36 cellular contexts compared by ENCODE assay signal in the genomic region with DNA sequence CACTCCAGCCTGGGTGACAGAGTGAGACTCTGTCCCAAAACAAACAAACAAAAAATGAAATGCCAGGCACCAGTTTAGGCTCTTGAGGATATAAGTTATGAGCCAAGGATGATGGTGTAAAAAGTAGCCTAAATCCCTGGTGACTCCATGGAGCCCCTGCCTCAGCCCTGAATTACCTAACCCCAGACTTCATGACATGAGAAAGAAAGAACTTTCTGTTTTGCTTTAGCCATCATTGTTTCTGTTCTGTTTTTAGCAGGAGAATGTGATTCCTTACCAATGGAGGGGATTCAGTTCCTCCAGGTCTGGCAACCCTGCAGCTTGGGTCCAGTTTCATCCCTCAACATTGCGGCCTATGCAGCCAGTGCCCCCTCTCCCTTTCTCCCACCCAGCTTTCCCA. TPM values are rescaled to one million over a fixed set of nuclear protein-coding genes. Genes with fewer than 3 reads are reported as not detected.
"Had no signal": no experiment of that assay in that cellular context is flagged by ENCODE, and none has a peak within 500 bp of the region (broad histone marks: within the 10 kb centered on the region; RNA-seq: fewer than 3 reads in every experiment).

No MANE protein-coding gene starts in this region.

- H3K36me3 ChIP-seq: adrenal gland, colonic mucosa had no signal

- H3K4me3 ChIP-seq: adrenal gland, body of pancreas, colonic mucosa, esophagus squamous epithelium, gastroesophageal sphincter had no signal

- H3K4me1 Mint-ChIP-seq: activated naive CD8-positive, alpha-beta T cell treated with anti-CD3 and anti-CD28 coated beads for 36 hours; activated naive CD8-positive, alpha-beta T cell treated with anti-CD3 and anti-CD28 coated beads, Interleukin-2, amount 50 U/mL, for 24 hours; T-helper 17 cell had no signal

- H3K27me3 ChIP-seq: adrenal gland, body of pancreas, colonic mucosa, gastroesophageal sphincter had no signal

- H3K4me3 Mint-ChIP-seq: activated B cell treated with CpG ODN at 0.5 μM for 24 hours; activated CD8-positive, alpha-beta T cell treated with anti-CD3 and anti-CD28 coated beads for 36 hours; activated naive CD4-positive, alpha-beta T cell treated with anti-CD3 and anti-CD28 coated beads for 36 hours; activated naive CD4-positive, alpha-beta T cell treated with anti-CD3 and anti-CD28 coated beads, Interleukin-2, amount 50 U/mL, for 24 hours; activated naive CD8-positive, alpha-beta T cell treated with anti-CD3 and anti-CD28 coated beads for 36 hours; activated naive CD8-positive, alpha-beta T cell treated with anti-CD3 and anti-CD28 coated beads, Interleukin-2, amount 50 U/mL, for 24 hours; activated T-helper 1 cell treated with anti-CD3 and anti-CD28 coated beads, Interleukin-12 subunit alpha, Interleukin-12 subunit beta, Interleukin-2, Interleukin-4 antibody, amounts not matched to agents 30 ng/mL and 10 ng/mL and 1 ng/mL, durations not matched to agents 14 hours and 24 hours and 36 hours; T-helper 17 cell; T-helper 2 cell treated with Interferon-gamma antibody and Interleukin-4, amounts not matched to agents 5 μg/mL and 100 μg/mL, for 36 hours had no signal

- H3K27ac Mint-ChIP-seq: activated B cell treated with CpG ODN at 0.5 μM for 24 hours; activated CD8-positive, alpha-beta T cell treated with anti-CD3 and anti-CD28 coated beads for 36 hours; activated naive CD4-positive, alpha-beta T cell treated with anti-CD3 and anti-CD28 coated beads for 36 hours; activated naive CD4-positive, alpha-beta T cell treated with anti-CD3 and anti-CD28 coated beads, Interleukin-2, amount 50 U/mL, for 24 hours; activated naive CD8-positive, alpha-beta T cell treated with anti-CD3 and anti-CD28 coated beads for 36 hours; activated naive CD8-positive, alpha-beta T cell treated with anti-CD3 and anti-CD28 coated beads, Interleukin-2, amount 50 U/mL, for 24 hours; activated T-helper 1 cell treated with anti-CD3 and anti-CD28 coated beads, Interleukin-12 subunit alpha, Interleukin-12 subunit beta, Interleukin-2, Interleukin-4 antibody, amounts not matched to agents 30 ng/mL and 10 ng/mL and 1 ng/mL, durations not matched to agents 14 hours and 24 hours and 36 hours; activated T-helper 2 cell treated with anti-CD3 and anti-CD28 coated beads, Interferon-gamma antibody, Interleukin-2, Interleukin-4, amounts not matched to agents 10 μg/mL and 5 μg/mL and 100 μg/mL, durations not matched to agents 14 hours and 24 hours and 36 hours; T-helper 17 cell; T-helper 2 cell treated with Interferon-gamma antibody and Interleukin-4, amounts not matched to agents 5 μg/mL and 100 μg/mL, for 36 hours had no signal

- ATAC-seq: activated CD4-positive, CD25-positive, alpha-beta regulatory T cell treated with anti-CD3 and anti-CD28 coated beads, Interleukin-2, amount 50 U/mL, for 24 hours; activated CD8-positive, alpha-beta T cell treated with anti-CD3 and anti-CD28 coated beads for 36 hours; activated naive CD8-positive, alpha-beta T cell treated with anti-CD3 and anti-CD28 coated beads, Interleukin-2, amount 50 U/mL, for 24 hours; body of pancreas; gastroesophageal sphincter; T-helper 17 cell had no signal

- H3K9me3 Mint-ChIP-seq: activated CD8-positive, alpha-beta T cell treated with anti-CD3 and anti-CD28 coated beads for 36 hours; activated naive CD4-positive, alpha-beta T cell treated with anti-CD3 and anti-CD28 coated beads for 36 hours; activated naive CD8-positive, alpha-beta T cell treated with anti-CD3 and anti-CD28 coated beads for 36 hours; activated T-helper 1 cell treated with anti-CD3 and anti-CD28 coated beads, Interleukin-12 subunit alpha, Interleukin-12 subunit beta, Interleukin-2, Interleukin-4 antibody, amounts not matched to agents 30 ng/mL and 10 ng/mL and 1 ng/mL, durations not matched to agents 14 hours and 24 hours and 36 hours; activated T-helper 2 cell treated with anti-CD3 and anti-CD28 coated beads, Interferon-gamma antibody, Interleukin-2, Interleukin-4, amounts not matched to agents 10 μg/mL and 5 μg/mL and 100 μg/mL, durations not matched to agents 14 hours and 24 hours and 36 hours; T-helper 2 cell treated with Interferon-gamma antibody and Interleukin-4, amounts not matched to agents 5 μg/mL and 100 μg/mL, for 36 hours had no signal

- DNase-seq: activated B cell treated with CpG ODN at 0.5 μM for 24 hours; activated CD4-positive, alpha-beta T cell treated with anti-CD3 and anti-CD28 coated beads for 48 hours; activated CD4-positive, alpha-beta T cell treated with anti-CD3 and anti-CD28 coated beads, Interleukin-2, amount 50 U/mL, for 1 hour; activated CD4-positive, alpha-beta T cell treated with anti-CD3 and anti-CD28 coated beads, Interleukin-2, amount 50 U/mL, for 48 hours; activated CD8-positive, alpha-beta memory T cell treated with anti-CD3 and anti-CD28 coated beads for 24 hours; activated CD8-positive, alpha-beta T cell treated with anti-CD3 and anti-CD28 coated beads for 36 hours; activated effector memory CD4-positive, alpha-beta T cell treated with anti-CD3 and anti-CD28 coated beads, Interleukin-2, amount 50 U/mL, for 16 hours; activated naive CD4-positive, alpha-beta T cell treated with anti-CD3 and anti-CD28 coated beads for 36 hours; activated naive CD8-positive, alpha-beta T cell treated with anti-CD3 and anti-CD28 coated beads for 36 hours; activated naive CD8-positive, alpha-beta T cell treated with anti-CD3 and anti-CD28 coated beads, Interleukin-2, amount 50 U/mL, for 24 hours; activated T-cell treated with anti-CD3 and anti-CD28 coated beads, Interleukin-2, amount 50 U/mL, for 1 hour; activated T-cell treated with anti-CD3 and anti-CD28 coated beads, Interleukin-2, amount 50 U/mL, for 48 hours; adrenal gland; amygdala; aorta; body of pancreas; caudate nucleus; cerebellar nuclear complex; colonic mucosa; effector CD8-positive, alpha-beta T cell; esophagus squamous epithelium; foreskin melanocyte; head of caudate nucleus; T-helper 1 cell; T-helper 17 cell; T1000; WERI-Rb-1 had no signal

- H3K4me1 ChIP-seq: colonic mucosa had no signal

- H3K9me3 ChIP-seq: adrenal gland, body of pancreas, colonic mucosa, esophagus squamous epithelium, gastroesophageal sphincter had no signal

- H3K36me3 Mint-ChIP-seq: activated naive CD8-positive, alpha-beta T cell treated with anti-CD3 and anti-CD28 coated beads for 36 hours had no signal

- H3K27ac ChIP-seq: adrenal gland, body of pancreas, colonic mucosa, epithelial cell of prostate, esophagus squamous epithelium, gastroesophageal sphincter, WERI-Rb-1 had no signal

- FAIRE-seq: endometrium, endothelial cell of umbilical vein had no signal

RNA-seq across cellular contexts. Expression of gene SEMA5A, which starts 5.7 kb away (rescaled TPM):
- total RNA-seq: activated B cell treated with CpG ODN at 0.5 μM for 24 hours; activated CD8-positive, alpha-beta T cell treated with anti-CD3 and anti-CD28 coated beads for 36 hours; activated naive CD4-positive, alpha-beta T cell treated with anti-CD3 and anti-CD28 coated beads for 36 hours; activated naive CD8-positive, alpha-beta T cell treated with anti-CD3 and anti-CD28 coated beads for 36 hours; activated T-helper 1 cell treated with anti-CD3 and anti-CD28 coated beads, Interleukin-12 subunit alpha, Interleukin-12 subunit beta, Interleukin-2, Interleukin-4 antibody, amounts not matched to agents 30 ng/mL and 10 ng/mL and 1 ng/mL, durations not matched to agents 14 hours and 24 hours and 36 hours had no signal
